In genomic region chr18:62796216-62796621, GRCh38 we compare ENCODE assay signal across 1 cellular context.
TF ChIP-seq lines count a peak whose summit lies in the region.

No MANE protein-coding gene starts in this region.

TF ChIP-seq in HepG2, 621 proteins besides CTCF, POLR2A, EP300 and RAD21 (continued from another document and continues in another):
- TF ChIP-seq ZNF407 (CRISPR knock-in tag; IDR thresholded peaks at IDR 0.05; ENCODE audit: not compliant biosample characterization), result no peak
- no peak for TF ChIP-seq KDM2A (CRISPR knock-in tag; IDR thresholded peaks at IDR 0.05; ENCODE audit: borderline replicate concordance, low read depth)
- no peak for TF ChIP-seq ZUFSP (CRISPR knock-in tag; IDR thresholded peaks at IDR 0.05; ENCODE audit: borderline replicate concordance)
- no peak for TF ChIP-seq SNAI1 (CRISPR knock-in tag; IDR thresholded peaks at IDR 0.05; ENCODE audit: borderline replicate concordance)
- TF ChIP-seq MTERF4 (CRISPR knock-in tag; IDR thresholded peaks at IDR 0.05), result no peak
- TF ChIP-seq ADNP (CRISPR knock-in tag; IDR thresholded peaks at IDR 0.05), result no peak
- no peak for TF ChIP-seq TAF15 (IDR thresholded peaks at IDR 0.05; ENCODE audit: low read depth, low read length, poor library complexity, severe bottlenecking)
- TF ChIP-seq CREB1 (IDR thresholded peaks at IDR 0.05), result no peak
- TF ChIP-seq CREB1 (CRISPR knock-in tag; IDR thresholded peaks at IDR 0.05), result peak; percentile 50; the same call in 1 of the 2 replicates
- no peak for TF ChIP-seq ZNF549 (CRISPR knock-in tag; IDR thresholded peaks at IDR 0.05)
- TF ChIP-seq ISL2 (CRISPR knock-in tag; IDR thresholded peaks at IDR 0.05), result peak; percentile 71; the same call in 1 of the 2 replicates
- TF ChIP-seq ETV5 (CRISPR knock-in tag; IDR thresholded peaks at IDR 0.05; ENCODE audit: borderline replicate concordance), result peak; percentile 17; the same call in 1 of the 2 replicates
- TF ChIP-seq RCOR2 (CRISPR knock-in tag; IDR thresholded peaks at IDR 0.05), result peak; percentile 75; the same call in 1 of the 2 replicates
- TF ChIP-seq ZFP37 (CRISPR knock-in tag; IDR thresholded peaks at IDR 0.05; ENCODE audit: borderline replicate concordance), result no peak
- 0 out of 2 replicates have a peak, but pooled peaks have one; percentile 53 for TF ChIP-seq ARID3A (IDR thresholded peaks at IDR 0.05; ENCODE audit: low read depth, low read length)
- no peak for TF ChIP-seq ZZZ3 (CRISPR knock-in tag; IDR thresholded peaks at IDR 0.05; ENCODE audit: borderline replicate concordance)
- TF ChIP-seq MAFG (CRISPR knock-in tag; IDR thresholded peaks at IDR 0.05), result no peak
- peak; percentile 90 for TF ChIP-seq ZNF710 (CRISPR knock-in tag; IDR thresholded peaks at IDR 0.05; ENCODE audit: borderline replicate concordance)
- TF ChIP-seq DMTF1 (CRISPR knock-in tag; IDR thresholded peaks at IDR 0.05), result no peak
- no peak for TF ChIP-seq RBAK (CRISPR knock-in tag; IDR thresholded peaks at IDR 0.05)
- no peak for TF ChIP-seq JUNB (CRISPR knock-in tag; IDR thresholded peaks at IDR 0.05; ENCODE audit: borderline replicate concordance)
- peak; percentile 58 for TF ChIP-seq YY1 (IDR thresholded peaks at IDR 0.05; ENCODE audit: insufficient read depth, insufficient replicate concordance, low read depth, low read length)
- no peak for TF ChIP-seq NRL (CRISPR knock-in tag; IDR thresholded peaks at IDR 0.05; ENCODE audit: borderline replicate concordance)
- no peak for TF ChIP-seq CSRNP1 (CRISPR knock-in tag; IDR thresholded peaks at IDR 0.05)
- 0 out of 2 replicates have a peak, but pooled peaks have one; percentile 37 for TF ChIP-seq HBP1 (CRISPR knock-in tag; IDR thresholded peaks at IDR 0.05; ENCODE audit: low read depth)
- no peak for TF ChIP-seq TFDP1 (CRISPR knock-in tag; IDR thresholded peaks at IDR 0.05; ENCODE audit: borderline replicate concordance)
- peak; percentile 20; the same call in 1 of the 2 replicates for TF ChIP-seq MIER3 (CRISPR knock-in tag; IDR thresholded peaks at IDR 0.05; ENCODE audit: borderline replicate concordance)
- no peak for TF ChIP-seq GABPA (IDR thresholded peaks at IDR 0.05; ENCODE audit: low read depth, low read length)
- peak; percentile 50; the same call in 1 of the 2 replicates for TF ChIP-seq GABPA (CRISPR knock-in tag; IDR thresholded peaks at IDR 0.05; ENCODE audit: low read depth)
- TF ChIP-seq SRY (CRISPR knock-in tag; IDR thresholded peaks at IDR 0.05), result no peak
- peak; percentile 83 for TF ChIP-seq HDAC2 (CRISPR knock-in tag; IDR thresholded peaks at IDR 0.05)
- no peak for TF ChIP-seq TP53 (CRISPR knock-in tag; conservative IDR thresholded peaks at IDR 0.05)
- peak; percentile 95 for TF ChIP-seq HOMEZ (CRISPR knock-in tag; IDR thresholded peaks at IDR 0.05; ENCODE audit: low read depth)
